Comparison of ENCODE assay signal across 1 cellular context in the genomic region with DNA sequence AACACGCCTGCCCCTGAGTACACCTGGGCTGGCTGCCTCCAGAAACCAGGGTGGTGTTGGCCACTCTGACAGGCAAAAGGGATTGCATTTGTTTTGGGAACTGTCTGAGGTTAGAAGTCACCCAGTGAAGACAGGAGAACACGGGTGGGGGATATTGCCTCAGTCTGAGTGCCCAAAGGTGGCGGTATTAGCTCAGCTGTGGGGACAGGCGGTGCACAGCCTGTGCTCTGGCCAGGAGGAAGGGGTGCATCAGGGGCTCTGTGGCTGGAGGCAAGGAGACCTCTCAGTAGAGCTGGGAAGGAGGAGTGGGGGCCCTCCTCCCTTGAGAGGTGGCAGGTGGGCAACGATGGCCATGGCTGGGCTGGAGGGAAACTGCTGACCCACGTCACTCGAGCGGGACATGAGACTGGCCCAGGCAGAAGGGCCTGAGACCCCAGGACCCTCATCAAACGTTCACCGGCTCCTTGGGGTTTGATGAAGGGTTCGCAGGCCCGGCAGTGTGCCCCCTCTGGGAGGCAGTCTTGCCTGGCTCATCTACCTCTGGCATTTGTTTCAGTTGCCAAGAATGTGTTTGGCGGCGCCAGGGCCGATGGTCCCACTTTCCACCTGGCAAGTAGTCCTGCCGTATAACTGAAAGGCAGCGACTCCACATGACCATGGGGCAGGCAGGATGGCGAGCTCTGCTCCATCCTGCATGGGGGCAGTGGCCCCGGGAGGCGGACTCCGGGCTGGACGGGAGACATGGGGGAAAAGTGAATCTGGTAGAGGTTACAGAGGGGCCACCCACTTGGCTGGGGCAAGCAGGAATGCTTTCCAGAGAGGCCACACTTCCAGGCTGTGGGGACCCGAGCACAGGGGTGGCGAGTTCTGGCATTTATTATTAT.
TF ChIP-seq lines count a peak whose summit lies in the region.

No MANE protein-coding gene starts in this region.

TF ChIP-seq in H1, 55 proteins besides CTCF, POLR2A, EP300 and RAD21:
- TF ChIP-seq SIX5 (IDR thresholded peaks at IDR 0.05; ENCODE audit: low read depth, low read length) (no peak), CBX5 (IDR thresholded peaks at IDR 0.05; ENCODE audit: low read depth, low read length) (no peak), SAP30 (IDR thresholded peaks at IDR 0.05; ENCODE audit: insufficient read depth, insufficient replicate concordance, low read length) (no peak), ASH2L (IDR thresholded peaks at IDR 0.05; ENCODE audit: low read length) (no peak), RNF2 (IDR thresholded peaks at IDR 0.05; ENCODE audit: borderline replicate concordance, low read depth, low read length, missing control alignments, poor library complexity, severe bottlenecking) (no peak), TAF1 (IDR thresholded peaks at IDR 0.05; ENCODE audit: low read depth, low read length) (no peak), CREB1 (IDR thresholded peaks at IDR 0.05) (no peak), HDAC2 (IDR thresholded peaks at IDR 0.05; ENCODE audit: borderline replicate concordance in 1 of 2, low read depth in 2 of 2, low read length in 2 of 2) (no peak), EZH2 (IDR thresholded peaks at IDR 0.05; ENCODE audit: low read depth, low read length, severe bottlenecking) (no peak)
- TF ChIP-seq, protein P1, sequence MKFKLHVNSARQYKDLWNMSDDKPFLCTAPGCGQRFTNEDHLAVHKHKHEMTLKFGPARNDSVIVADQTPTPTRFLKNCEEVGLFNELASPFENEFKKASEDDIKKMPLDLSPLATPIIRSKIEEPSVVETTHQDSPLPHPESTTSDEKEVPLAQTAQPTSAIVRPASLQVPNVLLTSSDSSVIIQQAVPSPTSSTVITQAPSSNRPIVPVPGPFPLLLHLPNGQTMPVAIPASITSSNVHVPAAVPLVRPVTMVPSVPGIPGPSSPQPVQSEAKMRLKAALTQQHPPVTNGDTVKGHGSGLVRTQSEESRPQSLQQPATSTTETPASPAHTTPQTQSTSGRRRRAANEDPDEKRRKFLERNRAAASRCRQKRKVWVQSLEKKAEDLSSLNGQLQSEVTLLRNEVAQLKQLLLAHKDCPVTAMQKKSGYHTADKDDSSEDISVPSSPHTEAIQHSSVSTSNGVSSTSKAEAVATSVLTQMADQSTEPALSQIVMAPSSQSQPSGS (IDR thresholded peaks at IDR 0.05; ENCODE audit: low read length): no peak
